30 cellular contexts compared by ENCODE assay signal in genomic region chr13:64782459-64782858, GRCh38.
"Had no signal": no experiment of that assay in that cellular context is flagged by ENCODE, and none has a peak within 500 bp of the region (broad histone marks: within the 10 kb centered on the region; RNA-seq: fewer than 3 reads in every experiment).

No MANE protein-coding gene starts in this region.

- H3K27ac ChIP-seq: Peyer's patch, SJSA1 had no signal

- H3K36me3 ChIP-seq: MG63, Peyer's patch, SJSA1 had no signal

- H3K9me3 ChIP-seq: MG63, Peyer's patch, SJSA1 had no signal

- H3K4me3 ChIP-seq: MG63, Peyer's patch, SJSA1 had no signal

- H3K4me1 ChIP-seq: Peyer's patch had no signal

- H3K27me3 ChIP-seq: MG63, Peyer's patch, SJSA1 had no signal

- ATAC-seq: activated T-cell treated with anti-CD3 and anti-CD28 coated beads, Interleukin-2, amount 50 U/mL, for 4 hours; T-helper 17 cell had no signal

- DNase-seq: activated B cell treated with CpG ODN at 0.5 μM for 24 hours; activated CD4-positive, alpha-beta T cell treated with anti-CD3 and anti-CD28 coated beads for 1 hour; activated CD4-positive, alpha-beta T cell treated with anti-CD3 and anti-CD28 coated beads, Interleukin-2, amount 10 ng/mL, durations not matched to agents 24 days and 14 days; activated CD4-positive, alpha-beta T cell treated with anti-CD3 and anti-CD28 coated beads, Interleukin-2, amount 50 U/mL, for 48 hours; activated CD8-positive, alpha-beta memory T cell treated with anti-CD3 and anti-CD28 coated beads for 24 hours; activated gamma-delta T cell treated with Interleukin-2 at 50 U/mL for 16 hours; activated naive CD4-positive, alpha-beta T cell treated with anti-CD3 and anti-CD28 coated beads, Interleukin-2, amount 10 ng/mL, durations not matched to agents 7 days and 5 days; activated naive CD8-positive, alpha-beta T cell treated with anti-CD3 and anti-CD28 coated beads for 36 hours; activated T-cell treated with anti-CD3 and anti-CD28 coated beads, Interleukin-2, amount 50 U/mL, for 4 hours; anterior cingulate cortex; central memory CD4-positive, alpha-beta T cell; MG63; MV-4-11; NCI-H1092 treated with DMSO at 0.1 percent for 48 hours; NCI-H1417 treated with DMSO at 0.1 percent for 48 hours; NCI-H1694; NCI-H2029; NCI-H2107; NCI-H2171 treated with DMSO at 0.1 percent for 48 hours; NCI-H345; NCI-H510A; NCI-H526 treated with DMSO at 0.1 percent for 48 hours; NCI-H82; NK-92 treated with Interleukin-12 subunit alpha and Interleukin-12 subunit beta, amount 100 ng/mL, for 24 hours; OCI-M1; Peyer's patch; SHP77; T-helper 17 cell; T-helper 9 cell had no signal
